1 cellular context compared by ENCODE assay signal in genomic region chr4:24472514-24473308, GRCh38.
TF ChIP-seq lines count a peak whose summit lies in the region.

No MANE protein-coding gene starts in this region.

TF ChIP-seq in HepG2, 621 proteins besides CTCF, POLR2A, EP300 and RAD21 (continued from another document and continues in another):
- TF ChIP-seq ZSCAN25 (CRISPR knock-in tag; IDR thresholded peaks at IDR 0.05) (no peak), ZFP82 (CRISPR knock-in tag; IDR thresholded peaks at IDR 0.05; ENCODE audit: borderline replicate concordance) (no peak), ZNF564 (CRISPR knock-in tag; IDR thresholded peaks at IDR 0.05) (no peak), REPIN1 (CRISPR knock-in tag; IDR thresholded peaks at IDR 0.05; ENCODE audit: borderline replicate concordance, low read depth) (no peak), REST (IDR thresholded peaks at IDR 0.05; ENCODE audit: borderline replicate concordance in 1 of 2, low read depth in 1 of 2, low read length in 2 of 2) (no peak), CEBPG (CRISPR knock-in tag; IDR thresholded peaks at IDR 0.05) (no peak), ZNF547 (CRISPR knock-in tag; IDR thresholded peaks at IDR 0.05) (0 out of 2 replicates have a peak, but pooled peaks have one; percentile 23), ZNF891 (CRISPR knock-in tag; IDR thresholded peaks at IDR 0.05) (0 out of 2 replicates have a peak, but pooled peaks have one; percentile 35), JARID2 (CRISPR knock-in tag; IDR thresholded peaks at IDR 0.05; ENCODE audit: insufficient replicate concordance) (no peak), ZNF317 (CRISPR knock-in tag; IDR thresholded peaks at IDR 0.05) (no peak), SIN3B (IDR thresholded peaks at IDR 0.05; ENCODE audit: low read length) (no peak), TFAP4 (IDR thresholded peaks at IDR 0.05; ENCODE audit: borderline replicate concordance, low read depth) (no peak), STAT5B (CRISPR knock-in tag; IDR thresholded peaks at IDR 0.05) (no peak), SAP130 (CRISPR knock-in tag; IDR thresholded peaks at IDR 0.05; ENCODE audit: low read depth) (no peak), ZC3H13 (CRISPR knock-in tag; IDR thresholded peaks at IDR 0.05) (no peak), TEAD2 (CRISPR knock-in tag; IDR thresholded peaks at IDR 0.05) (no peak), TRIM24 (CRISPR knock-in tag; IDR thresholded peaks at IDR 0.05) (no peak), ZNF619 (CRISPR knock-in tag; IDR thresholded peaks at IDR 0.05) (no peak), NFKBIZ (CRISPR knock-in tag; IDR thresholded peaks at IDR 0.05) (no peak), ATF1 (CRISPR knock-in tag; IDR thresholded peaks at IDR 0.05) (no peak), ZNF274 (CRISPR knock-in tag; IDR thresholded peaks at IDR 0.05) (0 out of 2 replicates have a peak, but pooled peaks have one; percentile 23), CREM (IDR thresholded peaks at IDR 0.05) (no peak), CREM (CRISPR knock-in tag; IDR thresholded peaks at IDR 0.05) (no peak), REL (CRISPR knock-in tag; conservative IDR thresholded peaks at IDR 0.05) (no peak), ZNF318 (CRISPR knock-in tag; IDR thresholded peaks at IDR 0.05) (no peak), ZNF766 (CRISPR knock-in tag; IDR thresholded peaks at IDR 0.05; ENCODE audit: borderline replicate concordance) (no peak), FOXA1 (IDR thresholded peaks at IDR 0.05) (no peak), FOXA1 (CRISPR knock-in tag; IDR thresholded peaks at IDR 0.05) (no peak)
- TF ChIP-seq, protein P1, sequence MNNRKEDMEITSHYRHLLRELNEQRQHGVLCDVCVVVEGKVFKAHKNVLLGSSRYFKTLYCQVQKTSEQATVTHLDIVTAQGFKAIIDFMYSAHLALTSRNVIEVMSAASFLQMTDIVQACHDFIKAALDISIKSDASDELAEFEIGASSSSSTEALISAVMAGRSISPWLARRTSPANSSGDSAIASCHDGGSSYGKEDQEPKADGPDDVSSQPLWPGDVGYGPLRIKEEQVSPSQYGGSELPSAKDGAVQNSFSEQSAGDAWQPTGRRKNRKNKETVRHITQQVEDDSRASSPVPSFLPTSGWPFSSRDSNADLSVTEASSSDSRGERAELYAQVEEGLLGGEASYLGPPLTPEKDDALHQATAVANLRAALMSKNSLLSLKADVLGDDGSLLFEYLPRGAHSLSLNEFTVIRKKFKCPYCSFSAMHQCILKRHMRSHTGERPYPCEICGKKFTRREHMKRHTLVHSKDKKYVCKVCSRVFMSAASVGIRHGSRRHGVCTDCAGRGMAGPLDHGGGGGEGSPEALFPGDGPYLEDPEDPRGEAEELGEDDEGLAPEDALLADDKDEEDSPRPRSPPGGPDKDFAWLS (CRISPR knock-in tag; IDR thresholded peaks at IDR 0.05; ENCODE audit: borderline replicate concordance): no peak
- TF ChIP-seq, protein P2, sequence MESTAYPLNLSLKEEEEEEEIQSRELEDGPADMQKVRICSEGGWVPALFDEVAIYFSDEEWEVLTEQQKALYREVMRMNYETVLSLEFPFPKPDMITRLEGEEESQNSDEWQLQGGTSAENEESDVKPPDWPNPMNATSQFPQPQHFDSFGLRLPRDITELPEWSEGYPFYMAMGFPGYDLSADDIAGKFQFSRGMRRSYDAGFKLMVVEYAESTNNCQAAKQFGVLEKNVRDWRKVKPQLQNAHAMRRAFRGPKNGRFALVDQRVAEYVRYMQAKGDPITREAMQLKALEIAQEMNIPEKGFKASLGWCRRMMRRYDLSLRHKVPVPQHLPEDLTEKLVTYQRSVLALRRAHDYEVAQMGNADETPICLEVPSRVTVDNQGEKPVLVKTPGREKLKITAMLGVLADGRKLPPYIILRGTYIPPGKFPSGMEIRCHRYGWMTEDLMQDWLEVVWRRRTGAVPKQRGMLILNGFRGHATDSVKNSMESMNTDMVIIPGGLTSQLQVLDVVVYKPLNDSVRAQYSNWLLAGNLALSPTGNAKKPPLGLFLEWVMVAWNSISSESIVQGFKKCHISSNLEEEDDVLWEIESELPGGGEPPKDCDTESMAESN (CRISPR knock-in tag; conservative IDR thresholded peaks at IDR 0.05): no peak
- TF ChIP-seq, protein P3, sequence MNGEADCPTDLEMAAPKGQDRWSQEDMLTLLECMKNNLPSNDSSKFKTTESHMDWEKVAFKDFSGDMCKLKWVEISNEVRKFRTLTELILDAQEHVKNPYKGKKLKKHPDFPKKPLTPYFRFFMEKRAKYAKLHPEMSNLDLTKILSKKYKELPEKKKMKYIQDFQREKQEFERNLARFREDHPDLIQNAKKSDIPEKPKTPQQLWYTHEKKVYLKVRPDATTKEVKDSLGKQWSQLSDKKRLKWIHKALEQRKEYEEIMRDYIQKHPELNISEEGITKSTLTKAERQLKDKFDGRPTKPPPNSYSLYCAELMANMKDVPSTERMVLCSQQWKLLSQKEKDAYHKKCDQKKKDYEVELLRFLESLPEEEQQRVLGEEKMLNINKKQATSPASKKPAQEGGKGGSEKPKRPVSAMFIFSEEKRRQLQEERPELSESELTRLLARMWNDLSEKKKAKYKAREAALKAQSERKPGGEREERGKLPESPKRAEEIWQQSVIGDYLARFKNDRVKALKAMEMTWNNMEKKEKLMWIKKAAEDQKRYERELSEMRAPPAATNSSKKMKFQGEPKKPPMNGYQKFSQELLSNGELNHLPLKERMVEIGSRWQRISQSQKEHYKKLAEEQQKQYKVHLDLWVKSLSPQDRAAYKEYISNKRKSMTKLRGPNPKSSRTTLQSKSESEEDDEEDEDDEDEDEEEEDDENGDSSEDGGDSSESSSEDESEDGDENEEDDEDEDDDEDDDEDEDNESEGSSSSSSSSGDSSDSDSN (CRISPR knock-in tag; IDR thresholded peaks at IDR 0.05): peak; percentile 65
- TF ChIP-seq, protein P4, sequence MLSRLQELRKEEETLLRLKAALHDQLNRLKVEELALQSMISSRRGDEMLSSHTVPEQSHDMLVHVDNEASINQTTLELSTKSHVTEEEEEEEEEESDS (CRISPR knock-in tag; IDR thresholded peaks at IDR 0.05; ENCODE audit: borderline replicate concordance): no peak
- TF ChIP-seq, protein P5, sequence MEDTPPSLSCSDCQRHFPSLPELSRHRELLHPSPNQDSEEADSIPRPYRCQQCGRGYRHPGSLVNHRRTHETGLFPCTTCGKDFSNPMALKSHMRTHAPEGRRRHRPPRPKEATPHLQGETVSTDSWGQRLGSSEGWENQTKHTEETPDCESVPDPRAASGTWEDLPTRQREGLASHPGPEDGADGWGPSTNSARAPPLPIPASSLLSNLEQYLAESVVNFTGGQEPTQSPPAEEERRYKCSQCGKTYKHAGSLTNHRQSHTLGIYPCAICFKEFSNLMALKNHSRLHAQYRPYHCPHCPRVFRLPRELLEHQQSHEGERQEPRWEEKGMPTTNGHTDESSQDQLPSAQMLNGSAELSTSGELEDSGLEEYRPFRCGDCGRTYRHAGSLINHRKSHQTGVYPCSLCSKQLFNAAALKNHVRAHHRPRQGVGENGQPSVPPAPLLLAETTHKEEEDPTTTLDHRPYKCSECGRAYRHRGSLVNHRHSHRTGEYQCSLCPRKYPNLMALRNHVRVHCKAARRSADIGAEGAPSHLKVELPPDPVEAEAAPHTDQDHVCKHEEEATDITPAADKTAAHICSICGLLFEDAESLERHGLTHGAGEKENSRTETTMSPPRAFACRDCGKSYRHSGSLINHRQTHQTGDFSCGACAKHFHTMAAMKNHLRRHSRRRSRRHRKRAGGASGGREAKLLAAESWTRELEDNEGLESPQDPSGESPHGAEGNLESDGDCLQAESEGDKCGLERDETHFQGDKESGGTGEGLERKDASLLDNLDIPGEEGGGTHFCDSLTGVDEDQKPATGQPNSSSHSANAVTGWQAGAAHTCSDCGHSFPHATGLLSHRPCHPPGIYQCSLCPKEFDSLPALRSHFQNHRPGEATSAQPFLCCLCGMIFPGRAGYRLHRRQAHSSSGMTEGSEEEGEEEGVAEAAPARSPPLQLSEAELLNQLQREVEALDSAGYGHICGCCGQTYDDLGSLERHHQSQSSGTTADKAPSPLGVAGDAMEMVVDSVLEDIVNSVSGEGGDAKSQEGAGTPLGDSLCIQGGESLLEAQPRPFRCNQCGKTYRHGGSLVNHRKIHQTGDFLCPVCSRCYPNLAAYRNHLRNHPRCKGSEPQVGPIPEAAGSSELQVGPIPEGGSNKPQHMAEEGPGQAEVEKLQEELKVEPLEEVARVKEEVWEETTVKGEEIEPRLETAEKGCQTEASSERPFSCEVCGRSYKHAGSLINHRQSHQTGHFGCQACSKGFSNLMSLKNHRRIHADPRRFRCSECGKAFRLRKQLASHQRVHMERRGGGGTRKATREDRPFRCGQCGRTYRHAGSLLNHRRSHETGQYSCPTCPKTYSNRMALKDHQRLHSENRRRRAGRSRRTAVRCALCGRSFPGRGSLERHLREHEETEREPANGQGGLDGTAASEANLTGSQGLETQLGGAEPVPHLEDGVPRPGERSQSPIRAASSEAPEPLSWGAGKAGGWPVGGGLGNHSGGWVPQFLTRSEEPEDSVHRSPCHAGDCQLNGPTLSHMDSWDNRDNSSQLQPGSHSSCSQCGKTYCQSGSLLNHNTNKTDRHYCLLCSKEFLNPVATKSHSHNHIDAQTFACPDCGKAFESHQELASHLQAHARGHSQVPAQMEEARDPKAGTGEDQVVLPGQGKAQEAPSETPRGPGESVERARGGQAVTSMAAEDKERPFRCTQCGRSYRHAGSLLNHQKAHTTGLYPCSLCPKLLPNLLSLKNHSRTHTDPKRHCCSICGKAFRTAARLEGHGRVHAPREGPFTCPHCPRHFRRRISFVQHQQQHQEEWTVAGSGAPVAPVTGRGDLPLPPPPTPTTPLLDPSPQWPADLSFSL (CRISPR knock-in tag; IDR thresholded peaks at IDR 0.05): peak; percentile 76; the same call in 1 of the 2 replicates
